Comparison of ENCODE assay signal across 35 cellular contexts in the genomic region with DNA sequence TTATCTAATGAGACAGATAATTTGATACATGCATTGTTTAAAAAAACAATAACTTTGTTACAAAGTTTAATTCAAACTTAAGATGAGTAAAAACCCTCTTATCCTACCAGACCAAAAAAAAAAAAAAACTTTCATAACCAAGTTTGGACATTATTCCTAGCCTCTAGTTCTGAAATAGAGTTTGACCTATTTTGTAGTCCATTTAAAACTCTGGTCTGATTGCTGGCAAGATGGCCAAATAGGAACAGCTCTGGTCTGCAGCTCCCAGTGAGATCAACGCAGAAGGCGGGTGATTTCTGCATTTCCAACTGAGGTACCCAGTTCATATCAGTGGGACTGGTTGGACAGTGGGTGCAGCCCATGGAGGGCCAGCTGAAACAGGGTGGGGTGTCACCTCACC.
"Had no signal": no experiment of that assay in that cellular context is flagged by ENCODE, and none has a peak within 500 bp of the region (broad histone marks: within the 10 kb centered on the region; RNA-seq: fewer than 3 reads in every experiment).

No MANE protein-coding gene starts in this region.

- H3K27ac Mint-ChIP-seq: activated B cell treated with CpG ODN at 0.5 μM for 24 hours; activated CD4-positive, alpha-beta memory T cell treated with anti-CD3 and anti-CD28 coated beads for 36 hours; activated CD4-positive, alpha-beta T cell treated with anti-CD3 and anti-CD28 coated beads, Interleukin-2, amount 10 ng/mL, durations not matched to agents 24 days and 14 days; activated CD8-positive, alpha-beta T cell treated with anti-CD3 and anti-CD28 coated beads for 36 hours; activated naive CD4-positive, alpha-beta T cell treated with anti-CD3 and anti-CD28 coated beads for 36 hours; activated naive CD4-positive, alpha-beta T cell treated with anti-CD3 and anti-CD28 coated beads, Interleukin-2, amount 50 U/mL, for 72 hours; activated naive CD8-positive, alpha-beta T cell treated with anti-CD3 and anti-CD28 coated beads for 36 hours; activated T-cell treated with anti-CD3 and anti-CD28 coated beads, Interleukin-2, amount 50 U/mL, for 72 hours; activated T-helper 1 cell treated with anti-CD3 and anti-CD28 coated beads, Interleukin-12 subunit alpha, Interleukin-12 subunit beta, Interleukin-2, Interleukin-4 antibody, amounts not matched to agents 30 ng/mL and 10 ng/mL and 1 ng/mL, durations not matched to agents 14 hours and 24 hours and 36 hours; activated T-helper 17 cell treated with anti-CD3 and anti-CD28 coated beads, Interleukin-2, amount 50 U/mL, for 72 hours; T-cell; T-helper 17 cell had no signal

- DNase-seq: activated B cell treated with CpG ODN at 0.5 μM for 24 hours; activated CD4-positive, alpha-beta memory T cell treated with anti-CD3 and anti-CD28 coated beads for 36 hours; activated CD4-positive, alpha-beta T cell treated with anti-CD3 and anti-CD28 coated beads for 4 hours; activated CD4-positive, alpha-beta T cell treated with anti-CD3 and anti-CD28 coated beads, Interleukin-2, amount 10 ng/mL, durations not matched to agents 24 days and 14 days; activated CD4-positive, alpha-beta T cell treated with anti-CD3 and anti-CD28 coated beads, Interleukin-2, amount 50 U/mL, for 1 hour; activated CD4-positive, alpha-beta T cell treated with anti-CD3 and anti-CD28 coated beads, Interleukin-2, amount 50 U/mL, for 4 hours; activated CD4-positive, CD25-positive, alpha-beta regulatory T cell treated with anti-CD3 and anti-CD28 coated beads, Interleukin-2, amount 50 U/mL, for 72 hours; activated CD8-positive, alpha-beta memory T cell treated with anti-CD3 and anti-CD28 coated beads, Interleukin-2, amount 50 U/mL, for 4 hours; activated CD8-positive, alpha-beta T cell treated with anti-CD3 and anti-CD28 coated beads for 36 hours; activated effector memory CD4-positive, alpha-beta T cell treated with anti-CD3 and anti-CD28 coated beads, Interleukin-2, amount 50 U/mL, for 16 hours; activated gamma-delta T cell treated with Interleukin-2 at 50 U/mL for 16 hours; activated naive CD4-positive, alpha-beta T cell; activated naive CD4-positive, alpha-beta T cell treated with anti-CD3 and anti-CD28 coated beads for 36 hours; activated naive CD4-positive, alpha-beta T cell treated with anti-CD3 and anti-CD28 coated beads, Interleukin-2, amount 50 U/mL, for 16 hours; activated naive CD8-positive, alpha-beta T cell treated with anti-CD3 and anti-CD28 coated beads for 36 hours; activated T-cell treated with anti-CD3 and anti-CD28 coated beads for 4 hours; activated T-cell treated with anti-CD3 and anti-CD28 coated beads, Interleukin-2, amount 50 U/mL, for 1 hour; activated T-cell treated with anti-CD3 and anti-CD28 coated beads, Interleukin-2, amount 50 U/mL, for 4 hours; activated T-cell treated with anti-CD3 and anti-CD28 coated beads, Interleukin-2, amount 50 U/mL, for 72 hours; adrenal gland; amniotic stem cell; body of pancreas; brain microvascular endothelial cell; central memory CD4-positive, alpha-beta T cell; SW 1271; T-cell; T-helper 17 cell; T-helper 9 cell had no signal

- H3K36me3 Mint-ChIP-seq: activated CD4-positive, alpha-beta memory T cell treated with anti-CD3 and anti-CD28 coated beads for 36 hours; activated naive CD4-positive, alpha-beta T cell treated with anti-CD3 and anti-CD28 coated beads, Interleukin-2, amount 50 U/mL, for 72 hours; activated naive CD8-positive, alpha-beta T cell treated with anti-CD3 and anti-CD28 coated beads for 36 hours; T-cell had no signal

- FAIRE-seq: astrocyte, TTC549 had no signal

- H3K27me3 Mint-ChIP-seq: activated B cell treated with CpG ODN at 0.5 μM for 24 hours; activated CD4-positive, alpha-beta memory T cell treated with anti-CD3 and anti-CD28 coated beads for 36 hours; activated CD4-positive, alpha-beta T cell treated with anti-CD3 and anti-CD28 coated beads, Interleukin-2, amount 10 ng/mL, durations not matched to agents 24 days and 14 days; activated naive CD8-positive, alpha-beta T cell treated with anti-CD3 and anti-CD28 coated beads for 36 hours; activated T-helper 17 cell treated with anti-CD3 and anti-CD28 coated beads, Interleukin-2, amount 50 U/mL, for 72 hours; T-cell; T-helper 17 cell had no signal

- H3K9me3 ChIP-seq: adrenal gland, body of pancreas had no signal

- H3K4me3 ChIP-seq: adrenal gland, body of pancreas, breast epithelium had no signal

- H3K9me3 Mint-ChIP-seq: activated CD4-positive, alpha-beta T cell treated with anti-CD3 and anti-CD28 coated beads, Interleukin-2, amount 10 ng/mL, durations not matched to agents 24 days and 14 days; activated T-helper 1 cell treated with anti-CD3 and anti-CD28 coated beads, Interleukin-12 subunit alpha, Interleukin-12 subunit beta, Interleukin-2, Interleukin-4 antibody, amounts not matched to agents 30 ng/mL and 10 ng/mL and 1 ng/mL, durations not matched to agents 14 hours and 24 hours and 36 hours had no signal

- H3K36me3 ChIP-seq: adrenal gland, brain microvascular endothelial cell, breast epithelium had no signal

- H3K4me1 ChIP-seq: adrenal gland, body of pancreas, breast epithelium had no signal

- H3K27ac ChIP-seq: adrenal gland, body of pancreas, brain microvascular endothelial cell, breast epithelium, VCaP had no signal

- H3K4me3 Mint-ChIP-seq: activated B cell treated with CpG ODN at 0.5 μM for 24 hours; activated CD4-positive, alpha-beta memory T cell treated with anti-CD3 and anti-CD28 coated beads for 36 hours; activated CD4-positive, alpha-beta T cell treated with anti-CD3 and anti-CD28 coated beads, Interleukin-2, amount 10 ng/mL, durations not matched to agents 24 days and 14 days; activated CD8-positive, alpha-beta T cell treated with anti-CD3 and anti-CD28 coated beads for 36 hours; activated naive CD4-positive, alpha-beta T cell treated with anti-CD3 and anti-CD28 coated beads for 36 hours; activated naive CD8-positive, alpha-beta T cell treated with anti-CD3 and anti-CD28 coated beads for 36 hours; activated T-cell treated with anti-CD3 and anti-CD28 coated beads, Interleukin-2, amount 50 U/mL, for 4 hours; activated T-cell treated with anti-CD3 and anti-CD28 coated beads, Interleukin-2, amount 50 U/mL, for 72 hours; activated T-helper 1 cell treated with anti-CD3 and anti-CD28 coated beads, Interleukin-12 subunit alpha, Interleukin-12 subunit beta, Interleukin-2, Interleukin-4 antibody, amounts not matched to agents 30 ng/mL and 10 ng/mL and 1 ng/mL, durations not matched to agents 14 hours and 24 hours and 36 hours; activated T-helper 17 cell treated with anti-CD3 and anti-CD28 coated beads, Interleukin-2, amount 50 U/mL, for 72 hours; T-cell; T-helper 17 cell had no signal

- H3K27me3 ChIP-seq: adrenal gland, body of pancreas, brain microvascular endothelial cell, breast epithelium had no signal

- H3K4me1 Mint-ChIP-seq: activated B cell treated with CpG ODN at 0.5 μM for 24 hours; activated CD4-positive, alpha-beta T cell treated with anti-CD3 and anti-CD28 coated beads, Interleukin-2, amount 10 ng/mL, durations not matched to agents 24 days and 14 days; activated naive CD8-positive, alpha-beta T cell treated with anti-CD3 and anti-CD28 coated beads for 36 hours; activated T-helper 17 cell treated with anti-CD3 and anti-CD28 coated beads, Interleukin-2, amount 50 U/mL, for 72 hours; T-cell; T-helper 17 cell had no signal

- ATAC-seq: activated CD8-positive, alpha-beta T cell treated with anti-CD3 and anti-CD28 coated beads for 36 hours; activated naive CD4-positive, alpha-beta T cell treated with anti-CD3 and anti-CD28 coated beads, Interleukin-2, amount 50 U/mL, for 72 hours; activated T-cell treated with anti-CD3 and anti-CD28 coated beads, Interleukin-2, amount 50 U/mL, for 4 hours; activated T-cell treated with anti-CD3 and anti-CD28 coated beads, Interleukin-2, amount 50 U/mL, for 72 hours; activated T-helper 17 cell treated with anti-CD3 and anti-CD28 coated beads, Interleukin-2, amount 50 U/mL, for 72 hours; body of pancreas; T-cell; T-helper 17 cell had no signal
